Comparison of ENCODE assay signal across 19 cellular contexts in the genomic region with DNA sequence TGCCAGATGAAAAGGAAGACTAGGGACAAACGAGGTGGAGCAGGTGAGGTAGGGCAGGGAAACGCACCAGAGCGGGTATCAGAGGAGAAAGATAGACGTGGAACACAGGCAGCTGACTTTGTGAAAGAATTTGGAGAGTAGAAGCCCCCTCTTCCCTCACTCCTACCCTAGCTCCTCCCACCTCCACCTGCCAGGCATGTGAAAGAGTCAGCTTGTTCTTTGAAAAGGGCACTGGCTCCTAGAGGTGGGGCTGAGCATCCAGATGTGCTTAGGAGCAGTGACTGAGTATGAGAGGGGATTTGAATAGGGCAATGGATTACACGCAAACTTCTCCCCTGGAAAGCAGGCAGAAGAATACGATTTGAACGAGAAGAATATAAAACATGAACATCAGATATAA.
"Had no signal": no experiment of that assay in that cellular context is flagged by ENCODE, and none has a peak within 500 bp of the region (broad histone marks: within the 10 kb centered on the region; RNA-seq: fewer than 3 reads in every experiment).

No MANE protein-coding gene starts in this region.

- H3K27ac Mint-ChIP-seq: activated CD8-positive, alpha-beta T cell treated with anti-CD3 and anti-CD28 coated beads, Interleukin-2, amount 10 ng/mL, durations not matched to agents 7 days and 5 days; naive thymus-derived CD4-positive, alpha-beta T cell had no signal

- H3K36me3 ChIP-seq: colonic mucosa, esophagus squamous epithelium, gastroesophageal sphincter, pancreas, transverse colon had no signal

- H3K4me3 Mint-ChIP-seq: activated CD8-positive, alpha-beta T cell treated with anti-CD3 and anti-CD28 coated beads, Interleukin-2, amount 10 ng/mL, durations not matched to agents 7 days and 5 days; activated T-cell treated with anti-CD3 and anti-CD28 coated beads, Interleukin-2, amount 50 U/mL, for 4 hours; naive thymus-derived CD4-positive, alpha-beta T cell had no signal

- H3K27ac ChIP-seq: colonic mucosa, dorsolateral prefrontal cortex, esophagus squamous epithelium, gastroesophageal sphincter, pancreas, transverse colon had no signal

- H3K4me3 ChIP-seq: colonic mucosa, dorsolateral prefrontal cortex, esophagus squamous epithelium, gastroesophageal sphincter, pancreas, transverse colon had no signal

- H3K9me3 ChIP-seq: colonic mucosa, esophagus squamous epithelium, gastroesophageal sphincter, pancreas, transverse colon had no signal

- ATAC-seq: activated CD4-positive, CD25-positive, alpha-beta regulatory T cell treated with anti-CD3 and anti-CD28 coated beads, Interleukin-2, amount 50 U/mL, for 24 hours; activated CD8-positive, alpha-beta T cell treated with anti-CD3 and anti-CD28 coated beads, Interleukin-2, amount 10 ng/mL, durations not matched to agents 7 days and 5 days; activated T-cell treated with anti-CD3 and anti-CD28 coated beads, Interleukin-2, amount 50 U/mL, for 4 hours; gastroesophageal sphincter; left colon; naive thymus-derived CD4-positive, alpha-beta T cell; pancreas; right cardiac atrium had no signal

- H3K27me3 ChIP-seq: colonic mucosa, gastroesophageal sphincter, pancreas, transverse colon had no signal

- DNase-seq: activated CD4-positive, alpha-beta T cell treated with anti-CD3 and anti-CD28 coated beads, Interleukin-2, amount 50 U/mL, for 1 hour; activated CD8-positive, alpha-beta T cell treated with anti-CD3 and anti-CD28 coated beads, Interleukin-2, amount 10 ng/mL, durations not matched to agents 7 days and 5 days; activated naive CD4-positive, alpha-beta T cell treated with Interleukin-2 at 50 U/mL for 16 hours; activated T-cell treated with anti-CD3 and anti-CD28 coated beads, Interleukin-2, amount 50 U/mL, for 4 hours; amygdala; colonic mucosa; dorsolateral prefrontal cortex; esophagus squamous epithelium; head of caudate nucleus; hypothalamus; left colon; mesendoderm; naive thymus-derived CD4-positive, alpha-beta T cell; pancreas; right cardiac atrium; stimulated activated CD4-positive, alpha-beta T cell treated with anti-CD3 and anti-CD28 coated beads, Interleukin-4, amount 100 ng/mL, for 4 hours; transverse colon had no signal

- H3K4me1 ChIP-seq: colonic mucosa, gastroesophageal sphincter, pancreas, transverse colon had no signal

- H3K9me3 Mint-ChIP-seq: activated T-cell treated with anti-CD3 and anti-CD28 coated beads, Interleukin-2, amount 50 U/mL, for 4 hours had no signal
